Comparison of ENCODE assay signal across 1 cellular context in genomic region chr19:4385291-4386037, GRCh38.
TF ChIP-seq lines count a peak whose summit lies in the region.

No MANE protein-coding gene starts in this region.

TF ChIP-seq in HepG2, 621 proteins besides CTCF, POLR2A, EP300 and RAD21 (continues in another document):
- TF ChIP-seq ZFP36L2 (CRISPR knock-in tag; IDR thresholded peaks at IDR 0.05), result no peak
- TF ChIP-seq KIAA2018 (CRISPR knock-in tag; IDR thresholded peaks at IDR 0.05; ENCODE audit: borderline replicate concordance), result no peak
- TF ChIP-seq BCL3 (CRISPR knock-in tag; IDR thresholded peaks at IDR 0.05), result 0 out of 2 replicates have a peak, but pooled peaks have one; percentile 42
- TF ChIP-seq NONO (IDR thresholded peaks at IDR 0.05), result no peak
- TF ChIP-seq NONO (CRISPR knock-in tag; conservative IDR thresholded peaks at IDR 0.05), result no peak
- TF ChIP-seq ZNF296 (CRISPR knock-in tag; conservative IDR thresholded peaks at IDR 0.05), result no peak
- TF ChIP-seq TRIM24 (CRISPR knock-in tag; IDR thresholded peaks at IDR 0.05), result no peak
- no peak for TF ChIP-seq ZNF251 (CRISPR knock-in tag; IDR thresholded peaks at IDR 0.05)
- no peak for TF ChIP-seq NKX3-1 (CRISPR knock-in tag; IDR thresholded peaks at IDR 0.05)
- TF ChIP-seq SALL2 (CRISPR knock-in tag; IDR thresholded peaks at IDR 0.05), result no peak
- no peak for TF ChIP-seq MYPOP (CRISPR knock-in tag; IDR thresholded peaks at IDR 0.05)
- no peak for TF ChIP-seq RELA (CRISPR knock-in tag; IDR thresholded peaks at IDR 0.05)
- no peak for TF ChIP-seq ISL2 (CRISPR knock-in tag; IDR thresholded peaks at IDR 0.05)
- no peak for TF ChIP-seq ZBTB33 (CRISPR knock-in tag; IDR thresholded peaks at IDR 0.05)
- TF ChIP-seq SSRP1 (CRISPR knock-in tag; IDR thresholded peaks at IDR 0.05), result no peak
- no peak for TF ChIP-seq ZNF121 (CRISPR knock-in tag; IDR thresholded peaks at IDR 0.05)
- TF ChIP-seq ZNF652 (CRISPR knock-in tag; IDR thresholded peaks at IDR 0.05; ENCODE audit: borderline replicate concordance, low read depth), result peak; percentile 43; the same call in 1 of the 2 replicates
- TF ChIP-seq CERS6 (CRISPR knock-in tag; IDR thresholded peaks at IDR 0.05), result no peak
- TF ChIP-seq CHCHD3 (CRISPR knock-in tag; IDR thresholded peaks at IDR 0.05), result no peak
- peak; percentile 28; the same call in 1 of the 3 replicates for TF ChIP-seq MXI1 (IDR thresholded peaks at IDR 0.05; ENCODE audit: borderline replicate concordance, low read depth, low read length)
- TF ChIP-seq ZNF431 (CRISPR knock-in tag; IDR thresholded peaks at IDR 0.05; ENCODE audit: borderline replicate concordance, low read depth), result no peak
- no peak for TF ChIP-seq ZNF510 (CRISPR knock-in tag; IDR thresholded peaks at IDR 0.05; ENCODE audit: low read depth)
- TF ChIP-seq ZFP82 (CRISPR knock-in tag; IDR thresholded peaks at IDR 0.05; ENCODE audit: borderline replicate concordance), result no peak
- TF ChIP-seq U2AF1 (optimal IDR thresholded peaks at IDR 0.05; ENCODE audit: low read depth, low read length), result no peak
- no peak for TF ChIP-seq SMARCC2 (IDR thresholded peaks at IDR 0.05)
- no peak for TF ChIP-seq POGZ (CRISPR knock-in tag; IDR thresholded peaks at IDR 0.05)
- TF ChIP-seq KLF15 (CRISPR knock-in tag; IDR thresholded peaks at IDR 0.05; ENCODE audit: borderline replicate concordance), result no peak
- TF ChIP-seq LRRFIP1 (CRISPR knock-in tag; conservative IDR thresholded peaks at IDR 0.05), result no peak
- TF ChIP-seq NR2F6 (IDR thresholded peaks at IDR 0.05), result no peak
- peak; percentile 32; the same call in 1 of the 2 replicates for TF ChIP-seq NR2F6 (CRISPR knock-in tag; IDR thresholded peaks at IDR 0.05)
- peak; percentile 50; the same call in 1 of the 2 replicates for TF ChIP-seq ZNF710 (CRISPR knock-in tag; IDR thresholded peaks at IDR 0.05; ENCODE audit: borderline replicate concordance)
- no peak for TF ChIP-seq NFKB2 (CRISPR knock-in tag; IDR thresholded peaks at IDR 0.05; ENCODE audit: borderline replicate concordance)
- no peak for TF ChIP-seq FOXK1 (CRISPR knock-in tag; IDR thresholded peaks at IDR 0.05; ENCODE audit: borderline replicate concordance, low read depth)
- no peak for TF ChIP-seq ZNF639 (CRISPR knock-in tag; conservative IDR thresholded peaks at IDR 0.05)
- TF ChIP-seq ZNF275 (CRISPR knock-in tag; IDR thresholded peaks at IDR 0.05; ENCODE audit: borderline replicate concordance), result no peak
- TF ChIP-seq SCMH1 (CRISPR knock-in tag; IDR thresholded peaks at IDR 0.05; ENCODE audit: borderline replicate concordance), result no peak
- 0 out of 2 replicates have a peak, but pooled peaks have one; percentile 55 for TF ChIP-seq ZSCAN25 (CRISPR knock-in tag; IDR thresholded peaks at IDR 0.05)
- no peak for TF ChIP-seq ADNP (CRISPR knock-in tag; IDR thresholded peaks at IDR 0.05)
- TF ChIP-seq NRL (CRISPR knock-in tag; IDR thresholded peaks at IDR 0.05; ENCODE audit: borderline replicate concordance), result no peak
- no peak for TF ChIP-seq DNMT1 (CRISPR knock-in tag; IDR thresholded peaks at IDR 0.05)
- no peak for TF ChIP-seq SNAI1 (CRISPR knock-in tag; IDR thresholded peaks at IDR 0.05; ENCODE audit: borderline replicate concordance)
- no peak for TF ChIP-seq SP1 (IDR thresholded peaks at IDR 0.05)
- no peak for TF ChIP-seq SP1 (CRISPR knock-in tag; IDR thresholded peaks at IDR 0.05)
